1 cellular context compared by ENCODE assay signal in the genomic region with DNA sequence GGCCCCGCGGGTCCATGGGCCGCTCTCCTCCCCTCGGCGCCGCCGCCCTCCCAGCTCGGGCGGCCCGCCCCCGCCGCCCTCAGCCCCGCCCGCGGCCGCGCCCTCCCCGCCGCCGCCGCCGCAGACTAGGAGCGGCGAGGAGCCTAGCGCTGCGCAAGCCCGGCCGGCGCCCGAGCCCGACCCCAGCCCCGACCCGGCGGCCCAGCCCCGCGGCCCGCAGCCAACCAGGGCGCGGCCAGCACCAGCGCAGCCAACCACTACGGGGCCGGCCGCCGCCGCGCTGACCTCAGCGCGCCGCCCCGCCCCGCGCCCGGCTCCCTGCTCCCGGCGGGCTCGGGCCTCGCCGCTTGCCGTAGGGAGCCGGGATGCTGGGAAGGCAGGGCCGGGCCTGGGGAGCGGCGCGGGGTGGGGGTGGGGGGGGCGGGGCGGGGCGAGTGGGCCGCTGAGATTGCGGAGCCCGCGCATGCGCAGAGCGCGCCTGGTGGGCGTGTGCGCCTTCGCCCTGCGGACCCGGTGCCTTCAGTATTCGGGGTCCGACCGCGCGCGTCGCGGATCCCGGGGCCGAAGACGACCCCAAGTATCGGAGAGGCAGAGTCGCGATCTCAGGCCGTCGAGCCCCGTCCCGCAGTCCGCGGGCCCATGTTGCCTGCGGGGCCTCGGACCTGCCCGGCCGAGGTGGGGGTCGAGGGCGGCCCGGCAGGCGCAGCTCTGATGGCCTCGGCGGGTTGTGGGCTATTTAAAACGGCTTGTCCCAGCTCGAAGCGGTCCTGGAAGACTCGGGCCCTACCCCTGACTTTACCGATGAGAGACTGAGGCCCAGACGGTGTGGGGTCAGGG.
TF ChIP-seq lines count a peak whose summit lies in the region.

A gene with protein sequence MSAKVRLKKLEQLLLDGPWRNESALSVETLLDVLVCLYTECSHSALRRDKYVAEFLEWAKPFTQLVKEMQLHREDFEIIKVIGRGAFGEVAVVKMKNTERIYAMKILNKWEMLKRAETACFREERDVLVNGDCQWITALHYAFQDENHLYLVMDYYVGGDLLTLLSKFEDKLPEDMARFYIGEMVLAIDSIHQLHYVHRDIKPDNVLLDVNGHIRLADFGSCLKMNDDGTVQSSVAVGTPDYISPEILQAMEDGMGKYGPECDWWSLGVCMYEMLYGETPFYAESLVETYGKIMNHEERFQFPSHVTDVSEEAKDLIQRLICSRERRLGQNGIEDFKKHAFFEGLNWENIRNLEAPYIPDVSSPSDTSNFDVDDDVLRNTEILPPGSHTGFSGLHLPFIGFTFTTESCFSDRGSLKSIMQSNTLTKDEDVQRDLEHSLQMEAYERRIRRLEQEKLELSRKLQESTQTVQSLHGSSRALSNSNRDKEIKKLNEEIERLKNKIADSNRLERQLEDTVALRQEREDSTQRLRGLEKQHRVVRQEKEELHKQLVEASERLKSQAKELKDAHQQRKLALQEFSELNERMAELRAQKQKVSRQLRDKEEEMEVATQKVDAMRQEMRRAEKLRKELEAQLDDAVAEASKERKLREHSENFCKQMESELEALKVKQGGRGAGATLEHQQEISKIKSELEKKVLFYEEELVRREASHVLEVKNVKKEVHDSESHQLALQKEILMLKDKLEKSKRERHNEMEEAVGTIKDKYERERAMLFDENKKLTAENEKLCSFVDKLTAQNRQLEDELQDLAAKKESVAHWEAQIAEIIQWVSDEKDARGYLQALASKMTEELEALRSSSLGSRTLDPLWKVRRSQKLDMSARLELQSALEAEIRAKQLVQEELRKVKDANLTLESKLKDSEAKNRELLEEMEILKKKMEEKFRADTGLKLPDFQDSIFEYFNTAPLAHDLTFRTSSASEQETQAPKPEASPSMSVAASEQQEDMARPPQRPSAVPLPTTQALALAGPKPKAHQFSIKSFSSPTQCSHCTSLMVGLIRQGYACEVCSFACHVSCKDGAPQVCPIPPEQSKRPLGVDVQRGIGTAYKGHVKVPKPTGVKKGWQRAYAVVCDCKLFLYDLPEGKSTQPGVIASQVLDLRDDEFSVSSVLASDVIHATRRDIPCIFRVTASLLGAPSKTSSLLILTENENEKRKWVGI (N-terminal part only) (minus strand): TSS at position 178 of the 837 bp plus-strand sequence. CDS start 376 bp downstream, outside the sequence.

TF ChIP-seq in HCT116, 20 proteins besides CTCF, POLR2A, EP300 and RAD21 (continued from another document):
- TF ChIP-seq, protein P1, sequence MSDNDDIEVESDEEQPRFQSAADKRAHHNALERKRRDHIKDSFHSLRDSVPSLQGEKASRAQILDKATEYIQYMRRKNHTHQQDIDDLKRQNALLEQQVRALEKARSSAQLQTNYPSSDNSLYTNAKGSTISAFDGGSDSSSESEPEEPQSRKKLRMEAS (IDR thresholded peaks at IDR 0.05), result peak; percentile 60; the same call in 1 of the 2 replicates
- no peak for TF ChIP-seq EZH2 (IDR thresholded peaks at IDR 0.05)
- TF ChIP-seq, protein P2, sequence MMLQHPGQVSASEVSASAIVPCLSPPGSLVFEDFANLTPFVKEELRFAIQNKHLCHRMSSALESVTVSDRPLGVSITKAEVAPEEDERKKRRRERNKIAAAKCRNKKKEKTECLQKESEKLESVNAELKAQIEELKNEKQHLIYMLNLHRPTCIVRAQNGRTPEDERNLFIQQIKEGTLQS (IDR thresholded peaks at IDR 0.05), result no peak
- no peak for TF ChIP-seq CBX3 (IDR thresholded peaks at IDR 0.05; ENCODE audit: low read depth)
- no peak for TF ChIP-seq CEBPB (IDR thresholded peaks at IDR 0.05; ENCODE audit: low read depth)
- no peak for TF ChIP-seq SP1 (IDR thresholded peaks at IDR 0.05; ENCODE audit: low read depth)
- TF ChIP-seq FOSL1 (IDR thresholded peaks at IDR 0.05; ENCODE audit: low read depth), result no peak
- TF ChIP-seq EGR1 (IDR thresholded peaks at IDR 0.05; ENCODE audit: low read depth), result no peak
- TF ChIP-seq, protein P3, sequence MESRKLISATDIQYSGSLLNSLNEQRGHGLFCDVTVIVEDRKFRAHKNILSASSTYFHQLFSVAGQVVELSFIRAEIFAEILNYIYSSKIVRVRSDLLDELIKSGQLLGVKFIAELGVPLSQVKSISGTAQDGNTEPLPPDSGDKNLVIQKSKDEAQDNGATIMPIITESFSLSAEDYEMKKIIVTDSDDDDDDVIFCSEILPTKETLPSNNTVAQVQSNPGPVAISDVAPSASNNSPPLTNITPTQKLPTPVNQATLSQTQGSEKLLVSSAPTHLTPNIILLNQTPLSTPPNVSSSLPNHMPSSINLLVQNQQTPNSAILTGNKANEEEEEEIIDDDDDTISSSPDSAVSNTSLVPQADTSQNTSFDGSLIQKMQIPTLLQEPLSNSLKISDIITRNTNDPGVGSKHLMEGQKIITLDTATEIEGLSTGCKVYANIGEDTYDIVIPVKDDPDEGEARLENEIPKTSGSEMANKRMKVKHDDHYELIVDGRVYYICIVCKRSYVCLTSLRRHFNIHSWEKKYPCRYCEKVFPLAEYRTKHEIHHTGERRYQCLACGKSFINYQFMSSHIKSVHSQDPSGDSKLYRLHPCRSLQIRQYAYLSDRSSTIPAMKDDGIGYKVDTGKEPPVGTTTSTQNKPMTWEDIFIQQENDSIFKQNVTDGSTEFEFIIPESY (IDR thresholded peaks at IDR 0.05; ENCODE audit: extremely low read depth, insufficient replicate concordance, low read length), result peak; percentile 50
- no peak for TF ChIP-seq ZNF274 (IDR thresholded peaks at IDR 0.05; ENCODE audit: low read depth, low read length)
